In genomic region chrX:110317079-110317819, GRCh38 we compare ENCODE assay signal across 8 cellular contexts. TPM values are rescaled to one million over a fixed set of nuclear protein-coding genes. Genes with fewer than 3 reads are reported as not detected.
DNase-seq lines count a peak whose midpoint lies in the region; ATAC-seq and TF ChIP-seq lines count a peak whose summit lies in the region.

No MANE protein-coding gene starts in this region.

- no peaks in the 10 kb centered on the region for H3K27me3 Mint-ChIP-seq in activated naive CD8-positive, alpha-beta T cell

- DNase-seq in Panc1 (ENCODE audit: low read depth, low spot score) (no peak), left ventricle myocardium superior (peak; percentile 33), psoas muscle (peak; percentile 14 to 54), NCI-H2081 treated with DMSO at 0.1 percent for 48 hours (lab: John Stamatoyannopoulos, UW) (no peak), SW 1271 (lab: John Stamatoyannopoulos, UW) (no peak)

- no peaks in the 10 kb centered on the region for H3K36me3 Mint-ChIP-seq in activated naive CD8-positive, alpha-beta T cell

- 0 to 42% (median 0%) methylated on average over 18 to 40 of the region's 40 CpGs for WGBS in psoas muscle, 3 donors

- CTCF ChIA-PET in Panc1 (lab: Charles Lee) = interaction anchor here (0.5 kb wide), 1 partner anchor 10 kb away, joined by 10 read pairs; no protein-coding TSS in a partner anchor

- in situ Hi-C loops in Panc1 (cut with HindIII; ENCODE audit: low pct_unique_long_range_greater_than_20kb, low sequenced_read_pairs) = no loop called here

- no peaks in the 10 kb centered on the region for H3K36me3 ChIP-seq in Panc1 (ENCODE audit: control insufficient read depth, insufficient read depth, low read length)
- no peaks in the 10 kb centered on the region for H3K36me3 ChIP-seq in psoas muscle (ENCODE audit: insufficient read depth in 1 of 2, low read depth in 1 of 2)

- H3K9me3 Mint-ChIP-seq in activated naive CD8-positive, alpha-beta T cell (ENCODE audit: low read depth) = no peaks in the 10 kb centered on the region

- peak overlapping the region; percentile 82 for H3K27ac ChIP-seq in Panc1 (ENCODE audit: low read length)
- H3K27ac ChIP-seq in psoas muscle = peak overlapping the region; percentile 80

- H3K4me1 ChIP-seq in Panc1 (ENCODE audit: control insufficient read depth, insufficient read depth, low read length) (peaks cover 10% of the 10 kb centered on the region), psoas muscle (no peaks in the 10 kb centered on the region)

- peak overlapping the region; percentile 93 for H3K4me3 Mint-ChIP-seq in activated naive CD8-positive, alpha-beta T cell

- BruUV-seq in Panc1 (replicated peaks; lab: Mats Ljungman, UMichigan) = no TSS peak

- H3K4me3 ChIP-seq in Panc1 (ENCODE audit: low read depth in 2 of 2, low read length in 2 of 2) (peak overlapping the region; percentile 64 to 89), psoas muscle (peak overlapping the region; percentile 74)

- no peaks in the 10 kb centered on the region for H3K9me3 ChIP-seq in Panc1 (ENCODE audit: control insufficient read depth, insufficient read depth, low read depth, low read length)
- H3K9me3 ChIP-seq in psoas muscle = no peaks in the 10 kb centered on the region

- POLR2A ChIA-PET in Panc1 (lab: Charles Lee) = no interaction called here

- H3K27me3 ChIP-seq in Panc1 (ENCODE audit: control insufficient read depth, insufficient read depth, low read length) (peaks cover 11% of the 10 kb centered on the region; the same call in 1 of the 2 replicates), psoas muscle (ENCODE audit: insufficient read depth in 3 of 3, low read length in 2 of 3) (peaks cover 0 to 6% (median 0%) of the 10 kb centered on the region in 3 donors)

- ATAC-seq in GM18511 (IDR thresholded peaks at IDR 0.05; ENCODE audit: unreplicated experiment) (peak; percentile 25), HG02759 (IDR thresholded peaks at IDR 0.05; ENCODE audit: unreplicated experiment) (peak; percentile 24), Panc1 (peak; percentile 64), left ventricle myocardium superior (peak; percentile 61), psoas muscle (peak; percentile 40 to 73 (median 48))

- H3K4me1 Mint-ChIP-seq in activated naive CD8-positive, alpha-beta T cell (ENCODE audit: low read depth) = peaks cover 32% of the 10 kb centered on the region

- intact Hi-C loops in Panc1 (cut with micrococcal nuclease; ENCODE audit: unreplicated experiment) = loop anchor here (5.0 kb wide), 1 partner anchor 155 kb away; no protein-coding TSS in a partner anchor
- intact Hi-C loops in left ventricle myocardium superior (cut with micrococcal nuclease) = no loop called here
- intact Hi-C loops in psoas muscle (cut with DNase I) = loop anchor here in 1 of 2 donors (10.0 kb wide), 1 partner anchor 152 kb away; no protein-coding TSS in a partner anchor

- TF ChIP-seq CTCF in Panc1 (IDR thresholded peaks at IDR 0.05) = no peak
- TF ChIP-seq CTCF in psoas muscle (IDR thresholded peaks at IDR 0.05) = no peak

- H3K27ac Mint-ChIP-seq in activated naive CD8-positive, alpha-beta T cell = peak overlapping the region; percentile 82

RNA-seq across cellular contexts. Expression of gene AMMECR1, which starts 0.6 kb away (rescaled TPM):
- total RNA-seq in Panc1 (2021; ENCODE audit: unreplicated experiment) (15.0 TPM), left ventricle myocardium superior (1.7 TPM), psoas muscle (1 to 10 TPM in 3 of 4 donors, under 1 TPM in 1; 0.82 to 2.4 (median 1.4) TPM)
- 7.5 TPM for polyA plus RNA-seq in Panc1 (2012; ENCODE audit: insufficient read length)
- 1 to 10 TPM in 1 of 3 donors, under 1 TPM in 2; 0.69 to 1.4 (median 0.76) TPM for polyA plus RNA-seq in psoas muscle

RNA-seq across cellular contexts. Expression of gene RTL9, which starts 41.4 kb away (rescaled TPM):
- total RNA-seq in Panc1 (2021; ENCODE audit: unreplicated experiment) = not detected
- not detected for polyA plus RNA-seq in Panc1 (2012; ENCODE audit: insufficient read length)
- total RNA-seq in left ventricle myocardium superior = 0.40 TPM
- under 1 TPM; 0.07 to 0.64 (median 0.16) TPM for total RNA-seq in psoas muscle
- polyA plus RNA-seq in psoas muscle = under 1 TPM in 2 of 3 donors, not detected in 1; 0.03 to 0.06 TPM

Comparison
In these comparisons a context has a peak if more than half of its experiments do, and no peak if none do; other contexts are left out.
1. DNase-seq: peak in left ventricle myocardium superior (single experiment) and psoas muscle (2 of 2); none in Panc1 (single experiment), NCI-H2081 treated with DMSO at 0.1 percent for 48 hours (single experiment) and SW 1271 (0 of 2).
2. Peak in every context shown above with its lines, with median percentiles within 50 percentile points of each other: ATAC-seq.